ENCODE assay signal across 32 cellular contexts in the genomic region with DNA sequence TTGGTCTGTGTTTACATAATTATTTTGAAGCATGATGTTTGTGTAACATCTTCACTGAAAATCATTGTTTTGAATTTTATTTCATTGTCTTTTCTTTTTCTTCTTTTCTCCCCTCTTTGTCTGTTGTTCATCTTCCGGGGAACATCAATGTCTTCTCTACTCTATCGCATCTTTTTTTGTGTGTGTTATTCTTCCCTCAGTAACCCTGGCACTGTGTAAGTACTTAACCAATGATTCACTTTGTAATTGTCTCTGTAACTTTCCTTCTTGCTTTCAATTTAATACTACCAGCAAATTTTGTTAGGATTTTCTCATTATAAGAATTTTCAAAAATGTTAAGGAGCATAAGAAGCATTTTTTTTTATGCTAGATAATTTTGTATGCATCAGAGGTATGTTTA.
A peak's percentile ranks its signal among the peaks of the same experiment; 100 is the strongest.
DNase-seq lines count a peak whose midpoint lies in the region; ATAC-seq, FAIRE-seq and TF ChIP-seq lines count a peak whose summit lies in the region.
"Had no signal": no experiment of that assay in that cellular context is flagged by ENCODE, and none has a peak within 500 bp of the region (broad histone marks: within the 10 kb centered on the region; RNA-seq: fewer than 3 reads in every experiment).

No MANE protein-coding gene starts in this region.

- H3K27ac Mint-ChIP-seq in MCF 10A (ENCODE audit: low read depth, unreplicated experiment) = peak overlapping the region; percentile 25
- H3K27ac Mint-ChIP-seq: activated CD4-positive, alpha-beta memory T cell treated with anti-CD3 and anti-CD28 coated beads, Interleukin-2, amount 10 ng/mL, durations not matched to agents 7 days and 5 days; activated naive CD8-positive, alpha-beta T cell; activated T-helper 2 cell treated with anti-CD3 and anti-CD28 coated beads, Interferon-gamma antibody, Interleukin-2, Interleukin-4, amounts not matched to agents 10 μg/mL and 5 μg/mL and 100 μg/mL, durations not matched to agents 14 hours and 24 hours and 36 hours had no signal

- H3K4me3 Mint-ChIP-seq in MCF 10A (ENCODE audit: unreplicated experiment) = no peak overlapping the region
- H3K4me3 Mint-ChIP-seq: activated CD4-positive, alpha-beta memory T cell treated with anti-CD3 and anti-CD28 coated beads, Interleukin-2, amount 10 ng/mL, durations not matched to agents 7 days and 5 days; activated naive CD8-positive, alpha-beta T cell; CD4-positive, alpha-beta memory T cell; neural crest cell had no signal

- no peak for TF ChIP-seq CTCF in MCF 10A (IDR thresholded peaks at IDR 0.05; ENCODE audit: unreplicated experiment)
- no peak for TF ChIP-seq CTCF in breast epithelium (IDR thresholded peaks at IDR 0.05)
- no peak for TF ChIP-seq CTCF in upper lobe of right lung (IDR thresholded peaks at IDR 0.05)
- TF ChIP-seq CTCF in body of pancreas (IDR thresholded peaks at IDR 0.05) = no peak

- H3K36me3 Mint-ChIP-seq in MCF 10A (ENCODE audit: insufficient read depth, unreplicated experiment) = peaks cover 29% of the 10 kb centered on the region

- peaks cover 6% of the 10 kb centered on the region for H3K4me1 Mint-ChIP-seq in MCF 10A (ENCODE audit: insufficient read depth, unreplicated experiment)
- H3K4me1 Mint-ChIP-seq: activated CD4-positive, alpha-beta memory T cell treated with anti-CD3 and anti-CD28 coated beads, Interleukin-2, amount 10 ng/mL, durations not matched to agents 7 days and 5 days; neural crest cell had no signal

- H3K36me3 ChIP-seq in breast epithelium (peaks cover 3% of the 10 kb centered on the region), upper lobe of right lung (peaks cover 15% of the 10 kb centered on the region), body of pancreas (replicated peaks in 1 of 2; ENCODE audit: insufficient read depth in 1 of 2, low read depth in 2 of 2) (peaks cover 0 to 2% of the 10 kb centered on the region in 2 donors)

- no peaks in the 10 kb centered on the region for H3K27me3 Mint-ChIP-seq in MCF 10A (ENCODE audit: insufficient read depth, unreplicated experiment)
- H3K27me3 Mint-ChIP-seq: activated CD4-positive, alpha-beta memory T cell treated with anti-CD3 and anti-CD28 coated beads, Interleukin-2, amount 10 ng/mL, durations not matched to agents 7 days and 5 days; activated naive CD8-positive, alpha-beta T cell; CD4-positive, alpha-beta memory T cell had no signal

- DNase-seq in MCF 10A (ENCODE audit: unreplicated experiment) = no peak
- no peak for DNase-seq in breast epithelium (ENCODE audit: low spot score in 2 of 2)
- peak; percentile 45 for DNase-seq in amniotic epithelial cell (ENCODE audit: low read depth)
- peak; percentile 19 for DNase-seq in stromal cell of bone marrow (ENCODE audit: low read depth)
- DNase-seq in DMS153 treated with DMSO at 0.1 percent for 48 hours (lab: John Stamatoyannopoulos, UW; ENCODE audit: unreplicated experiment) = no peak
- no peak for DNase-seq in upper lobe of right lung
- no peak for DNase-seq in body of pancreas
- DNase-seq: activated CD4-positive, alpha-beta memory T cell treated with anti-CD3 and anti-CD28 coated beads, Interleukin-2, amount 10 ng/mL, durations not matched to agents 7 days and 5 days; AML-193; CD4-positive, alpha-beta memory T cell; cerebellar nuclear complex; glutamatergic neuron; KBM-7; kidney; lower lobe of right lung; NCI-H1417 treated with DMSO at 0.1 percent for 48 hours; NCI-H2081; NCI-H226; Peyer's patch; sigmoid colon; stimulated activated CD4-positive, alpha-beta T cell treated with anti-CD3 and anti-CD28 coated beads, Interleukin-15, amount 100 ng/mL, for 24 hours; stimulated activated naive CD4-positive, alpha-beta T cell; T-helper 1 cell; testis had no signal

- CTCF ChIA-PET in MCF 10A (lab: Yijun Ruan, JAX) = no interaction called here

- TF ChIP-seq POLR2A in breast epithelium (IDR thresholded peaks at IDR 0.05) = no peak
- TF ChIP-seq POLR2A in body of pancreas (IDR thresholded peaks at IDR 0.05) = no peak

- 81 to 93% methylated on average over 2 of the region's 2 CpGs for WGBS in body of pancreas, 2 donors

- POLR2A ChIA-PET in MCF 10A (lab: Yijun Ruan, JAX) = interaction anchor here (1.6 kb wide), 1 partner anchor 11 kb away, joined by 5 read pairs; no protein-coding TSS in a partner anchor

- no peaks in the 10 kb centered on the region for H3K9me3 Mint-ChIP-seq in MCF 10A (ENCODE audit: unreplicated experiment)
- H3K9me3 Mint-ChIP-seq: activated CD4-positive, alpha-beta memory T cell treated with anti-CD3 and anti-CD28 coated beads, Interleukin-2, amount 10 ng/mL, durations not matched to agents 7 days and 5 days; activated T-helper 2 cell treated with anti-CD3 and anti-CD28 coated beads, Interferon-gamma antibody, Interleukin-2, Interleukin-4, amounts not matched to agents 10 μg/mL and 5 μg/mL and 100 μg/mL, durations not matched to agents 14 hours and 24 hours and 36 hours; CD4-positive, alpha-beta memory T cell; neural crest cell had no signal

- H3K9me3 ChIP-seq in breast epithelium (no peaks in the 10 kb centered on the region), upper lobe of right lung (no peaks in the 10 kb centered on the region), body of pancreas (no peaks in the 10 kb centered on the region)
- H3K9me3 ChIP-seq: ascending aorta, lower lobe of right lung, Peyer's patch, sigmoid colon, testis, vagina had no signal

- H3K27ac ChIP-seq in breast epithelium (no peak overlapping the region), upper lobe of right lung (no peak overlapping the region), body of pancreas (no peak overlapping the region)
- H3K27ac ChIP-seq: 22Rv1, ascending aorta, lower lobe of right lung, Peyer's patch, testis, vagina had no signal

- H3K4me3 ChIP-seq in breast epithelium (no peak overlapping the region), upper lobe of right lung (no peak overlapping the region), body of pancreas (no peak overlapping the region)
- H3K4me3 ChIP-seq: ascending aorta, lower lobe of right lung, Peyer's patch, sigmoid colon, testis, vagina had no signal

- H3K4me1 ChIP-seq in breast epithelium = no peaks in the 10 kb centered on the region
- H3K4me1 ChIP-seq in upper lobe of right lung = peaks cover 4% of the 10 kb centered on the region
- no peaks in the 10 kb centered on the region for H3K4me1 ChIP-seq in body of pancreas
- H3K4me1 ChIP-seq: lower lobe of right lung, Peyer's patch, testis, vagina had no signal

- no TSS peak for BruUV-seq in MCF 10A (replicated peaks; lab: Mats Ljungman, UMichigan)

- intact Hi-C loops in MCF 10A (cut with micrococcal nuclease) (loop anchor here (5.0 kb wide), 1 partner anchor 130 kb away; the partner anchor contains the start of gene PDLIM5), breast epithelium (cut with DNase I; ENCODE audit: low total_unique reads) (no loop called here), upper lobe of right lung (cut with DNase I) (no loop called here), body of pancreas (cut with DNase I) (no loop called here)

- ATAC-seq in upper lobe of right lung = no peak
- no peak for ATAC-seq in body of pancreas
- ATAC-seq: activated CD4-positive, CD25-positive, alpha-beta regulatory T cell treated with anti-CD3 and anti-CD28 coated beads, Interleukin-2, amount 50 U/mL, for 24 hours; lower lobe of right lung had no signal

- FAIRE-seq in islet of Langerhans (lab: Jason Lieb, UNC) = peak; percentile 73

- H3K27me3 ChIP-seq in breast epithelium (no peaks in the 10 kb centered on the region), upper lobe of right lung (no peaks in the 10 kb centered on the region), body of pancreas (no peaks in the 10 kb centered on the region)
- H3K27me3 ChIP-seq: ascending aorta, Peyer's patch, sigmoid colon, testis, vagina had no signal

Comparison
In these comparisons a context has a peak if more than half of its experiments do, and no peak if none do; other contexts are left out.
1. DNase-seq: peak in amniotic epithelial cell (single experiment) and stromal cell of bone marrow (single experiment); none in MCF 10A (single experiment), breast epithelium (0 of 2), DMS153 treated with DMSO at 0.1 percent for 48 hours (single experiment), upper lobe of right lung (single experiment) and body of pancreas (0 of 4).